ENCODE assay signal across 1 cellular context in genomic region chr12:79083181-79083580, GRCh38.
TF ChIP-seq lines count a peak whose summit lies in the region.

No MANE protein-coding gene starts in this region.

TF ChIP-seq in GM23338, 12 proteins besides CTCF, POLR2A, EP300 and RAD21 (continued from another document):
- TF ChIP-seq, protein P1, sequence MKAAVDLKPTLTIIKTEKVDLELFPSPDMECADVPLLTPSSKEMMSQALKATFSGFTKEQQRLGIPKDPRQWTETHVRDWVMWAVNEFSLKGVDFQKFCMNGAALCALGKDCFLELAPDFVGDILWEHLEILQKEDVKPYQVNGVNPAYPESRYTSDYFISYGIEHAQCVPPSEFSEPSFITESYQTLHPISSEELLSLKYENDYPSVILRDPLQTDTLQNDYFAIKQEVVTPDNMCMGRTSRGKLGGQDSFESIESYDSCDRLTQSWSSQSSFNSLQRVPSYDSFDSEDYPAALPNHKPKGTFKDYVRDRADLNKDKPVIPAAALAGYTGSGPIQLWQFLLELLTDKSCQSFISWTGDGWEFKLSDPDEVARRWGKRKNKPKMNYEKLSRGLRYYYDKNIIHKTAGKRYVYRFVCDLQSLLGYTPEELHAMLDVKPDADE (IDR thresholded peaks at IDR 0.05), result no peak
- TF ChIP-seq STAT1 (IDR thresholded peaks at IDR 0.05; ENCODE audit: unreplicated experiment), result no peak
- no peak for TF ChIP-seq ZNF331 (CRISPR knock-in tag; IDR thresholded peaks at IDR 0.05; ENCODE audit: low read depth)
